Comparison of ENCODE assay signal across 8 cellular contexts in genomic region chr14:60980811-60981625, GRCh38. TPM values are rescaled to one million over a fixed set of nuclear protein-coding genes. Genes with fewer than 3 reads are reported as not detected.
DNase-seq lines count a peak whose midpoint lies in the region; ATAC-seq, FAIRE-seq and TF ChIP-seq lines count a peak whose summit lies in the region.

TSS of gene SLC38A6 (plus strand) at chr14:60981245. CDS start at chr14:60981278, 33 bp downstream.
TSS of gene TRMT5 (minus strand) at chr14:60981079. CDS start at chr14:60980973, 106 bp downstream.

- H4K5ac ChIP-seq in mesendoderm (ENCODE audit: low read length): no peak within 1 kb of the TSS

- no peaks in the 10 kb centered on the region for H3K36me3 ChIP-seq in mesendoderm (ENCODE audit: control insufficient read depth, insufficient read depth, low read length)

- peak within 1 kb of the TSS; percentile 89 for H3K9ac ChIP-seq in mesendoderm (ENCODE audit: low read length)

- no peak within 1 kb of the TSS for H3K4me3 Mint-ChIP-seq in Calu3 (ENCODE audit: low read depth, unreplicated experiment)
- no peak within 1 kb of the TSS for H3K4me3 Mint-ChIP-seq in activated CD8-positive, alpha-beta memory T cell treated with anti-CD3 and anti-CD28 coated beads, Interleukin-2, amount 10 ng/mL, durations not matched to agents 7 days and 5 days

- TF ChIP-seq CTCF in Calu3 (IDR thresholded peaks at IDR 0.05; ENCODE audit: unreplicated experiment): no peak

- no peak within 1 kb of the TSS for H4K8ac ChIP-seq in mesendoderm (ENCODE audit: low read depth, low read length)

- no peak within 1 kb of the TSS for H2AK5ac ChIP-seq in mesendoderm (ENCODE audit: low read length)

- peaks cover 5% of the 10 kb centered on the region for H3K36me3 Mint-ChIP-seq in Calu3 (ENCODE audit: insufficient read depth, unreplicated experiment)
- peaks cover 17% of the 10 kb centered on the region for H3K36me3 Mint-ChIP-seq in activated CD8-positive, alpha-beta memory T cell treated with anti-CD3 and anti-CD28 coated beads, Interleukin-2, amount 10 ng/mL, durations not matched to agents 7 days and 5 days

- H3K23ac ChIP-seq in mesendoderm (ENCODE audit: low read length): no peak within 1 kb of the TSS

- H3K4me1 ChIP-seq in mesendoderm (ENCODE audit: control insufficient read depth, low read depth, low read length): peaks cover 2% of the 10 kb centered on the region

- WGBS in mesendoderm (ENCODE audit: extremely low coverage, insufficient coverage, low lambda C conversion rate): no CpG with 5 or more reads among the region's 58 CpGs

- no TSS peak for BruUV-seq in Calu3 (replicated peaks; lab: Mats Ljungman, UMichigan)

- H2BK5ac ChIP-seq in mesendoderm (ENCODE audit: low read length): no peak within 1 kb of the TSS

- peak within 1 kb of the TSS; percentile 22 for H3K18ac ChIP-seq in mesendoderm (ENCODE audit: low read length)

- H3K79me1 ChIP-seq in mesendoderm (ENCODE audit: low read length): peaks cover 2% of the 10 kb centered on the region

- peaks cover 3% of the 10 kb centered on the region for H3K79me2 ChIP-seq in mesendoderm (ENCODE audit: control insufficient read depth, insufficient read depth, low read length)

- H3K4ac ChIP-seq in mesendoderm (ENCODE audit: low read depth, low read length): peak within 1 kb of the TSS; percentile 41

- H3K27me3 Mint-ChIP-seq in Calu3 (ENCODE audit: unreplicated experiment): no peaks in the 10 kb centered on the region
- H3K27me3 Mint-ChIP-seq in activated CD8-positive, alpha-beta memory T cell treated with anti-CD3 and anti-CD28 coated beads, Interleukin-2, amount 10 ng/mL, durations not matched to agents 7 days and 5 days: no peaks in the 10 kb centered on the region

- peak; percentile 92 for DNase-seq in Calu3
- peak; percentile 100 for DNase-seq in HTR-8/SVneo (ENCODE audit: insufficient read length, low spot score)
- DNase-seq in NOMO-1 treated with DMSO at 0.1 percent for 48 hours (lab: John Stamatoyannopoulos, UW; ENCODE audit: unreplicated experiment): peak; percentile 75
- peak; percentile 95 for DNase-seq in activated CD8-positive, alpha-beta memory T cell treated with anti-CD3 and anti-CD28 coated beads, Interleukin-2, amount 10 ng/mL, durations not matched to agents 7 days and 5 days
- DNase-seq in mesendoderm: peak; percentile 98
- peak; percentile 86 for DNase-seq in stimulated activated CD8-positive, alpha-beta memory T cell treated with anti-CD3 and anti-CD28 coated beads, Interleukin-12 subunit alpha, Interleukin-12 subunit beta, amount 100 ng/mL, for 4 hours (ENCODE audit: low read depth)

- no peak within 1 kb of the TSS for H2BK120ac ChIP-seq in mesendoderm (ENCODE audit: low read depth, low read length)

- H3K4me3 ChIP-seq in mesendoderm (ENCODE audit: low read length): peak within 1 kb of the TSS; percentile 90

- CTCF ChIA-PET in Calu3 (lab: Charles Lee): interaction anchor here (0.8 to 1.4 kb wide), 3 partner anchors 13 to 272 kb away, joined by 3 to 4 read pairs (median 3); no protein-coding TSS in a partner anchor
- CTCF ChIA-PET in activated CD8-positive, alpha-beta memory T cell treated with anti-CD3 and anti-CD28 coated beads, Interleukin-2, amount 10 ng/mL, durations not matched to agents 7 days and 5 days (lab: Charles Lee): interaction anchor here (0.7 to 2.0 kb wide), 7 partner anchors 14 to 338 kb away, joined by 3 to 4 read pairs (median 4); no protein-coding TSS in a partner anchor

- intact Hi-C loops in Calu3 (cut with micrococcal nuclease; ENCODE audit: unreplicated experiment): loop anchor here (5.0 kb wide), 3 partner anchors 196 to 334 kb away; partner anchors contain the start of gene SIX1

- no peaks in the 10 kb centered on the region for H3K9me3 Mint-ChIP-seq in Calu3 (ENCODE audit: low read depth, unreplicated experiment)
- no peaks in the 10 kb centered on the region for H3K9me3 Mint-ChIP-seq in activated CD8-positive, alpha-beta memory T cell treated with anti-CD3 and anti-CD28 coated beads, Interleukin-2, amount 10 ng/mL, durations not matched to agents 7 days and 5 days (ENCODE audit: low read depth)

- H3K27ac Mint-ChIP-seq in Calu3 (ENCODE audit: unreplicated experiment): no peak within 1 kb of the TSS
- H3K27ac Mint-ChIP-seq in activated CD8-positive, alpha-beta memory T cell treated with anti-CD3 and anti-CD28 coated beads, Interleukin-2, amount 10 ng/mL, durations not matched to agents 7 days and 5 days: no peak within 1 kb of the TSS

- no peaks in the 10 kb centered on the region for H3K27me3 ChIP-seq in mesendoderm (ENCODE audit: insufficient read depth, low read length, poor library complexity)

- no peak within 1 kb of the TSS for H2BK15ac ChIP-seq in mesendoderm (replicated peaks; ENCODE audit: low read depth)

- H3K4me1 Mint-ChIP-seq in Calu3 (ENCODE audit: low read depth, unreplicated experiment): peaks cover 9% of the 10 kb centered on the region
- peaks cover 18% of the 10 kb centered on the region for H3K4me1 Mint-ChIP-seq in activated CD8-positive, alpha-beta memory T cell treated with anti-CD3 and anti-CD28 coated beads, Interleukin-2, amount 10 ng/mL, durations not matched to agents 7 days and 5 days

- FAIRE-seq in HTR-8/SVneo (lab: Jason Lieb, UNC): peak; percentile 100
- peak; percentile 41 for FAIRE-seq in endometrium (lab: Jason Lieb, UNC)

- peak within 1 kb of the TSS; percentile 76 for H3K4me2 ChIP-seq in mesendoderm (ENCODE audit: low read length)

- peak within 1 kb of the TSS; percentile 21 for H3K27ac ChIP-seq in mesendoderm (ENCODE audit: low read depth, low read length)

- ATAC-seq in GM21390 (IDR thresholded peaks at IDR 0.05; ENCODE audit: unreplicated experiment): peak; percentile 85
- ATAC-seq in activated CD8-positive, alpha-beta memory T cell treated with anti-CD3 and anti-CD28 coated beads, Interleukin-2, amount 10 ng/mL, durations not matched to agents 7 days and 5 days: peak; percentile 88

- peak within 1 kb of the TSS; percentile 93 for H3K56ac ChIP-seq in mesendoderm (ENCODE audit: low read length)

RNA-seq across cellular contexts. Expression of gene SLC38A6, which starts in this region (rescaled TPM):
- 9.9 and 13.4 TPM in 2 replicates for total RNA-seq in Calu3 (2022)
- 1 to 10 TPM; 4.9 to 8.1 TPM for total RNA-seq in activated CD8-positive, alpha-beta memory T cell treated with anti-CD3 and anti-CD28 coated beads, Interleukin-2, amount 10 ng/mL, durations not matched to agents 7 days and 5 days
- 7.1 TPM for polyA plus RNA-seq in mesendoderm (2013, experiment 1 of 2)
- polyA plus RNA-seq in mesendoderm (2013, experiment 2 of 2): 6.9 TPM

RNA-seq across cellular contexts. Expression of gene TRMT5, which starts in this region (rescaled TPM):
- total RNA-seq in Calu3 (2022): 20.3 and 22.8 TPM in 2 replicates
- total RNA-seq in activated CD8-positive, alpha-beta memory T cell treated with anti-CD3 and anti-CD28 coated beads, Interleukin-2, amount 10 ng/mL, durations not matched to agents 7 days and 5 days: 10 to 100 TPM in 1 of 2 experiments, 1 to 10 TPM in 1; 9.2 to 11.8 TPM
- polyA plus RNA-seq in mesendoderm (2013, experiment 1 of 2): 18.0 TPM
- 17.0 TPM for polyA plus RNA-seq in mesendoderm (2013, experiment 2 of 2)

Comparison
In these comparisons a context has a peak if more than half of its experiments do, and no peak if none do; other contexts are left out.
1. Peak in every context shown above with its lines: DNase-seq, ATAC-seq, H3K4me3 ChIP-seq and H3K27ac ChIP-seq.